11 cellular contexts compared by ENCODE assay signal in the genomic region with DNA sequence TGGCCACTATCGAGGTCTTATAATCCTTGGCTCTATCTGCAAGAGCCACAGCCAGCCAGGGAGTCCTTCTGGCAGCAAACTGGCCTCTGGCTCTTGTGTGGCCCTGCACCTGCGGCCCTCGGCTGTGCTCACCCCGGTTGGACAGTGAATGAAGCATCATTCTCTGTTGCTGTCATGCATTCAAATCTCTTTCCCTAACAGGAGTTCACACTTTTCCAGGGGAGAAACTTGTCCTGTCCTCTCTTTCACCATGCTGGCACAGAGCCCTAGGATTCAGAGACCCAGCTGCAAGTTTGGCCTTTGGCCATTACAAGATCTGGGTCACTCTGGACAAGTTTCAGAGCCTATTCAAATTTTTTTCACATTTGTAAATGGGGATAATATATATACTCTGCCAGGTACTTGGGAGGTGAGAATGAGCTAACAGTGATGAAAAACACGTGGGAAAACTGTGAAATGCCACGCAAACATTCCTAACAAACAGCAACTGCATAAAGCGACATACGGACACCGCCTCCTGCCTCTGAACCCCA. TPM values are rescaled to one million over a fixed set of nuclear protein-coding genes. Genes with fewer than 3 reads are reported as not detected.
DNase-seq lines count a peak whose midpoint lies in the region; ATAC-seq, FAIRE-seq and TF ChIP-seq lines count a peak whose summit lies in the region.
"Had no signal": no experiment of that assay in that cellular context is flagged by ENCODE, and none has a peak within 500 bp of the region (broad histone marks: within the 10 kb centered on the region; RNA-seq: fewer than 3 reads in every experiment).

No MANE protein-coding gene starts in this region.

- DNase-seq in AG04449 (ENCODE audit: low read depth, low spot score) (peak; percentile 44), adipocyte (ENCODE audit: low read depth) (peak; percentile 72), foreskin fibroblast (peak; percentile 67 to 85), pancreas (peak in 3 of 6 donors; percentile 54 to 70 (median 61)), cortex of kidney (lab: John Stamatoyannopoulos, UW) (no peak), iPS-NIHi11 (ENCODE audit: low spot score) (no peak)
- no peak for DNase-seq in activated naive CD8-positive, alpha-beta T cell treated with anti-CD3 and anti-CD28 coated beads, Interleukin-2, amount 50 U/mL, for 24 hours
- DNase-seq: activated B cell treated with CpG ODN at 0.5 μM for 24 hours; activated naive CD4-positive, alpha-beta T cell treated with anti-CD3 and anti-CD28 coated beads for 36 hours had no signal

- H3K27ac ChIP-seq in pancreas: peak overlapping the region in 2 of 4 donors; percentile 69 to 78
- H3K27ac ChIP-seq: neural progenitor cell had no signal

- no peaks in the 10 kb centered on the region for H3K27me3 Mint-ChIP-seq in activated naive CD8-positive, alpha-beta T cell treated with anti-CD3 and anti-CD28 coated beads, Interleukin-2, amount 50 U/mL, for 24 hours
- H3K27me3 Mint-ChIP-seq: activated B cell treated with CpG ODN at 0.5 μM for 24 hours had no signal

- peaks cover 4% of the 10 kb centered on the region for H3K36me3 Mint-ChIP-seq in activated naive CD8-positive, alpha-beta T cell treated with anti-CD3 and anti-CD28 coated beads, Interleukin-2, amount 50 U/mL, for 24 hours (ENCODE audit: low read depth)

- no peak for FAIRE-seq in pancreas (lab: Jason Lieb, UNC)

- POLR2A ChIA-PET in AG04449 (lab: Yijun Ruan, JAX): interaction anchor here (0.6 to 1.2 kb wide), 3 partner anchors 27 to 79 kb away, joined by 3 read pairs; no protein-coding TSS in a partner anchor

- H3K4me1 Mint-ChIP-seq in activated naive CD8-positive, alpha-beta T cell treated with anti-CD3 and anti-CD28 coated beads, Interleukin-2, amount 50 U/mL, for 24 hours: no peaks in the 10 kb centered on the region
- H3K4me1 Mint-ChIP-seq: activated B cell treated with CpG ODN at 0.5 μM for 24 hours had no signal

- WGBS in pancreas, 2 donors: 37 to 38% methylated on average over 9 of the region's 9 CpGs

- TF ChIP-seq CTCF in AG04449 (IDR thresholded peaks at IDR 0.05; ENCODE audit: insufficient read depth, low read length, missing control alignments) (no peak), foreskin fibroblast (IDR thresholded peaks at IDR 0.05; ENCODE audit: low read depth, low read length) (no peak), pancreas (IDR thresholded peaks at IDR 0.05) (no peak)

- peak overlapping the region; percentile 77 for H3K9ac ChIP-seq in adipocyte (ENCODE audit: low read length)
- H3K9ac ChIP-seq: neural progenitor cell had no signal

- H3K27me3 ChIP-seq in adipocyte (replicated peaks; ENCODE audit: control insufficient read depth, insufficient read depth, low read length) (no peaks in the 10 kb centered on the region), pancreas (no peaks in the 10 kb centered on the region)
- H3K27me3 ChIP-seq: neural progenitor cell had no signal

- intact Hi-C loops in pancreas (cut with DNase I): no loop called here

- ATAC-seq in pancreas (peak; percentile 1 to 44 (median 35)), GM18498 (IDR thresholded peaks at IDR 0.05; ENCODE audit: unreplicated experiment) (no peak)
- ATAC-seq in activated naive CD8-positive, alpha-beta T cell treated with anti-CD3 and anti-CD28 coated beads, Interleukin-2, amount 50 U/mL, for 24 hours: no peak

- H3K36me3 ChIP-seq in adipocyte (ENCODE audit: control insufficient read depth, insufficient read depth, low read length, severe bottlenecking) (peaks cover 21% of the 10 kb centered on the region), pancreas (no peaks in the 10 kb centered on the region)
- H3K36me3 ChIP-seq: neural progenitor cell had no signal

- H3K27ac Mint-ChIP-seq in activated naive CD8-positive, alpha-beta T cell treated with anti-CD3 and anti-CD28 coated beads, Interleukin-2, amount 50 U/mL, for 24 hours: no peak overlapping the region
- H3K27ac Mint-ChIP-seq: activated B cell treated with CpG ODN at 0.5 μM for 24 hours; activated naive CD4-positive, alpha-beta T cell treated with anti-CD3 and anti-CD28 coated beads for 36 hours; neural progenitor cell had no signal

- CTCF ChIA-PET in AG04449 (lab: Yijun Ruan, JAX): interaction anchor here (0.8 to 1.4 kb wide), 6 partner anchors 8 to 334 kb away, joined by 3 to 5 read pairs (median 4); no protein-coding TSS in a partner anchor

- no peak overlapping the region for H3K4me3 ChIP-seq in AG04449 (ENCODE audit: low read depth, low read length)
- no peak overlapping the region for H3K4me3 ChIP-seq in adipocyte (ENCODE audit: low read length)
- H3K4me3 ChIP-seq in foreskin fibroblast (ENCODE audit: low read depth in 1 of 2, low read length in 2 of 2): no peak overlapping the region
- H3K4me3 ChIP-seq in pancreas: no peak overlapping the region
- H3K4me3 ChIP-seq: neural progenitor cell had no signal

- H3K9me3 Mint-ChIP-seq in activated naive CD8-positive, alpha-beta T cell treated with anti-CD3 and anti-CD28 coated beads, Interleukin-2, amount 50 U/mL, for 24 hours: no peaks in the 10 kb centered on the region
- H3K9me3 Mint-ChIP-seq: activated B cell treated with CpG ODN at 0.5 μM for 24 hours; activated naive CD4-positive, alpha-beta T cell treated with anti-CD3 and anti-CD28 coated beads for 36 hours; neural progenitor cell had no signal

- H3K4me1 ChIP-seq in adipocyte (ENCODE audit: control insufficient read depth, insufficient read depth, low read length): peaks cover 82% of the 10 kb centered on the region
- peaks cover 11 to 24% (median 12%) of the 10 kb centered on the region in 3 donors for H3K4me1 ChIP-seq in pancreas

- no peak overlapping the region for H3K4me3 Mint-ChIP-seq in activated naive CD8-positive, alpha-beta T cell treated with anti-CD3 and anti-CD28 coated beads, Interleukin-2, amount 50 U/mL, for 24 hours
- H3K4me3 Mint-ChIP-seq: activated B cell treated with CpG ODN at 0.5 μM for 24 hours; activated naive CD4-positive, alpha-beta T cell treated with anti-CD3 and anti-CD28 coated beads for 36 hours; neural progenitor cell had no signal

- H3K9me3 ChIP-seq in adipocyte (ENCODE audit: control insufficient read depth, low read length) (no peaks in the 10 kb centered on the region), pancreas (no peaks in the 10 kb centered on the region)

RNA-seq across cellular contexts. Expression of a gene that starts 34.2 kb away (rescaled TPM):
- total RNA-seq in pancreas: 10 to 100 TPM; 11.6 to 30.5 (median 18.6) TPM
- 10 to 100 TPM; 17.0 to 24.4 TPM for polyA plus RNA-seq in pancreas

RNA-seq across cellular contexts. Expression of a gene that starts 36.8 kb away (rescaled TPM):
- 1 to 10 TPM; 3.4 to 8.9 (median 6.8) TPM for total RNA-seq in pancreas
- 10 to 100 TPM; 10.6 to 16.7 TPM for polyA plus RNA-seq in pancreas

RNA-seq across cellular contexts. Expression of a gene that starts 57.0 kb away (rescaled TPM):
- total RNA-seq in pancreas: 10 to 100 TPM in 5 of 6 donors, 1 to 10 TPM in 1; 8.7 to 47.0 (median 21.3) TPM
- polyA plus RNA-seq in pancreas: 100 to 1,000 TPM; 107 to 109 TPM

Comparison
In these comparisons a context has a peak if more than half of its experiments do, and no peak if none do; other contexts are left out.
1. DNase-seq: peak in AG04449 (single experiment), adipocyte (single experiment) and foreskin fibroblast (2 of 2); none in activated naive CD8-positive, alpha-beta T cell treated with anti-CD3 and anti-CD28 coated beads, Interleukin-2, amount 50 U/mL, for 24 hours (single experiment), cortex of kidney (single experiment) and iPS-NIHi11 (single experiment).
2. ATAC-seq: peak in pancreas (4 of 4); none in activated naive CD8-positive, alpha-beta T cell treated with anti-CD3 and anti-CD28 coated beads, Interleukin-2, amount 50 U/mL, for 24 hours (single experiment) and GM18498 (single experiment).